16 cellular contexts compared by ENCODE assay signal in the genomic region with DNA sequence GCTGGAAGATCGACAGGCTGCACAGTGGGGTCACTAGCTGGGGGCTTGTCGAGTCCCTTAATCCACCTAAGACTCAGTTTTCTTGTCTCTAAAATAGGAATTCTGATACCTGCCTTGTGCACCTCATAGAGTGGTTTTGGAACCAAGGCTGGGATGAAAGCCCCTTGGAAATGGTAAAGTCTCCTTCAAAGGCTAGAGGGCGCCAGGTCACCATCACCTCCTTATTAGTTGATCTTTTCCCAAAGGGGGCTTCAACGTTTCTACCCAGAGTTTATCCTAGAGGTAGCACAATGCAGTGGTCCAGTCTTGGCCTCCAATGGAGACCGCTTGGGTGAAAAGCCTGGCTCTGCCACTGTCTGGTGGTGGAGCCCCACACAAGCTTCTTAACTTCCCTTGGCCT.
A peak's percentile ranks its signal among the peaks of the same experiment; 100 is the strongest.
DNase-seq lines count a peak whose midpoint lies in the region; ATAC-seq and TF ChIP-seq lines count a peak whose summit lies in the region.
"Had no signal": no experiment of that assay in that cellular context is flagged by ENCODE, and none has a peak within 500 bp of the region (broad histone marks: within the 10 kb centered on the region; RNA-seq: fewer than 3 reads in every experiment).

No MANE protein-coding gene starts in this region.

- no peak overlapping the region for H3K9ac ChIP-seq in Karpas-422 (ENCODE audit: low read length)
- H3K9ac ChIP-seq: BLaER1 treated with 17β-estradiol and CSF1 and Interleukin-3, amounts not matched to agents 10 nM and 100 nM had no signal

- H3K27me3 ChIP-seq in GM06990 (replicated peaks; ENCODE audit: control insufficient read depth, insufficient read depth, low read length) (no peaks in the 10 kb centered on the region; the same call in 1 of the 2 replicates), H7 (ENCODE audit: control insufficient read depth, insufficient read depth, low read length) (no peaks in the 10 kb centered on the region), Panc1 (ENCODE audit: control insufficient read depth, insufficient read depth, low read length) (0 out of 2 replicates have a peak, but pooled peaks cover 2% of the 10 kb centered on the region), Karpas-422 (ENCODE audit: low read length) (no peaks in the 10 kb centered on the region)
- H3K27me3 ChIP-seq: BLaER1 treated with 17β-estradiol and CSF1 and Interleukin-3, amounts not matched to agents 10 nM and 100 nM; Peyer's patch had no signal

- CTCF ChIA-PET in Panc1 (lab: Charles Lee): no interaction called here

- no TSS peak for BruUV-seq in Panc1 (replicated peaks; lab: Mats Ljungman, UMichigan)

- DNase-seq in GM06990 (ENCODE audit: extremely low read depth, insufficient read length): no peak
- peak; percentile 46 for DNase-seq in H7
- no peak for DNase-seq in Panc1 (ENCODE audit: low read depth, low spot score)
- DNase-seq in iPS-NIHi7 (ENCODE audit: extremely low spot score): peak; percentile 53
- no peak for DNase-seq in inferior parietal cortex (ENCODE audit: extremely low spot score)
- no peak for DNase-seq in middle frontal gyrus (ENCODE audit: extremely low spot score, low spot score)
- no peak for DNase-seq in Karpas-422
- DNase-seq: HFFc6, KG1, MM.1S, NCI-H187 treated with DMSO at 0.1 percent for 48 hours, NCI-H510A treated with DMSO at 0.1 percent for 48 hours, Peyer's patch, SHP77, T-helper 17 cell had no signal

- no peaks in the 10 kb centered on the region for H4K20me1 ChIP-seq in Karpas-422 (ENCODE audit: insufficient read depth, low read depth, low read length)

- no peak overlapping the region for H3K4me2 ChIP-seq in Karpas-422 (ENCODE audit: low read depth, low read length, poor library complexity, severe bottlenecking)
- H3K4me2 ChIP-seq: BLaER1 treated with 17β-estradiol and CSF1 and Interleukin-3, amounts not matched to agents 10 nM and 100 nM had no signal

- H3K4me3 ChIP-seq in GM06990 (replicated peaks; ENCODE audit: low read depth, low read length): no peak overlapping the region
- H3K4me3 ChIP-seq in H7 (ENCODE audit: insufficient read depth, low read depth, low read length): no peak overlapping the region
- H3K4me3 ChIP-seq in Panc1 (ENCODE audit: low read depth in 2 of 2, low read length in 2 of 2): no peak overlapping the region
- no peak overlapping the region for H3K4me3 ChIP-seq in Karpas-422 (ENCODE audit: low read length)
- H3K4me3 ChIP-seq: BLaER1 treated with 17β-estradiol and CSF1 and Interleukin-3, amounts not matched to agents 10 nM and 100 nM; Peyer's patch had no signal

- H3K27ac ChIP-seq in Panc1 (ENCODE audit: low read length): no peak overlapping the region
- H3K27ac ChIP-seq in Karpas-422 (ENCODE audit: low read length): no peak overlapping the region
- H3K27ac ChIP-seq: BLaER1 treated with 17β-estradiol and CSF1 and Interleukin-3, amounts not matched to agents 10 nM and 100 nM; Peyer's patch had no signal

- H3K9me2 ChIP-seq in Karpas-422 (replicated peaks; ENCODE audit: insufficient read depth, low read length): no peaks in the 10 kb centered on the region

- ATAC-seq in Panc1: no peak
- ATAC-seq: T-helper 17 cell had no signal

- POLR2A ChIA-PET in Panc1 (lab: Charles Lee): no interaction called here

- H3K9me3 ChIP-seq in Panc1 (ENCODE audit: control insufficient read depth, insufficient read depth, low read depth, low read length) (no peaks in the 10 kb centered on the region), Karpas-422 (ENCODE audit: low read length) (no peaks in the 10 kb centered on the region)
- H3K9me3 ChIP-seq: BLaER1 treated with 17β-estradiol and CSF1 and Interleukin-3, amounts not matched to agents 10 nM and 100 nM; Peyer's patch had no signal

- no peaks in the 10 kb centered on the region for H3K36me3 ChIP-seq in GM06990 (ENCODE audit: control insufficient read depth, insufficient read depth, low read length)
- H3K36me3 ChIP-seq in H7 (replicated peaks; ENCODE audit: control insufficient read depth, insufficient read depth, low read length): no peaks in the 10 kb centered on the region
- H3K36me3 ChIP-seq in Panc1 (ENCODE audit: control insufficient read depth, insufficient read depth, low read length): no peaks in the 10 kb centered on the region
- H3K36me3 ChIP-seq in Karpas-422 (ENCODE audit: insufficient read depth, low read length): no peaks in the 10 kb centered on the region
- H3K36me3 ChIP-seq: BLaER1 treated with 17β-estradiol and CSF1 and Interleukin-3, amounts not matched to agents 10 nM and 100 nM; Peyer's patch had no signal

- H3K4me1 ChIP-seq in Panc1 (ENCODE audit: control insufficient read depth, insufficient read depth, low read length): no peaks in the 10 kb centered on the region
- no peaks in the 10 kb centered on the region for H3K4me1 ChIP-seq in Karpas-422 (ENCODE audit: low read length)
- H3K4me1 ChIP-seq: BLaER1 treated with 17β-estradiol and CSF1 and Interleukin-3, amounts not matched to agents 10 nM and 100 nM; Peyer's patch had no signal

- TF ChIP-seq CTCF in GM06990 (IDR thresholded peaks at IDR 0.05; ENCODE audit: insufficient read depth, low read length, poor library complexity, severe bottlenecking) (peak; percentile 2), Panc1 (IDR thresholded peaks at IDR 0.05) (peak; percentile 28)

- intact Hi-C loops in Panc1 (cut with micrococcal nuclease; ENCODE audit: unreplicated experiment): no loop called here

- in situ Hi-C loops in Panc1 (cut with HindIII; ENCODE audit: low pct_unique_long_range_greater_than_20kb, low sequenced_read_pairs): no loop called here

- no peak overlapping the region for H2AFZ ChIP-seq in Karpas-422 (ENCODE audit: low read length)

- H3K79me2 ChIP-seq in Karpas-422 (ENCODE audit: low read length): no peaks in the 10 kb centered on the region

Comparison
In these comparisons a context has a peak if more than half of its experiments do, and no peak if none do; other contexts are left out.
1. DNase-seq: peak in H7 (single experiment) and iPS-NIHi7 (single experiment); none in GM06990 (single experiment), Panc1 (single experiment), inferior parietal cortex (single experiment), middle frontal gyrus (single experiment) and Karpas-422 (single experiment).